1 cellular context compared by ENCODE assay signal in genomic region chr14:34437729-34438080, GRCh38.
TF ChIP-seq lines count a peak whose summit lies in the region.

No MANE protein-coding gene starts in this region.

TF ChIP-seq in HepG2, 621 proteins besides CTCF, POLR2A, EP300 and RAD21 (continued from another document):
- TF ChIP-seq ZHX2 (IDR thresholded peaks at IDR 0.05; ENCODE audit: low read depth) (no peak), ZHX2 (CRISPR knock-in tag; IDR thresholded peaks at IDR 0.05; ENCODE audit: borderline replicate concordance) (no peak), ZNF33A (CRISPR knock-in tag; IDR thresholded peaks at IDR 0.05; ENCODE audit: borderline replicate concordance) (0 out of 2 replicates have a peak, but pooled peaks have one; percentile 22), TP53 (CRISPR knock-in tag; conservative IDR thresholded peaks at IDR 0.05) (no peak), ZMYM3 (CRISPR knock-in tag; IDR thresholded peaks at IDR 0.05) (0 out of 2 replicates have a peak, but pooled peaks have one; percentile 38), ZNF121 (CRISPR knock-in tag; IDR thresholded peaks at IDR 0.05) (peak; percentile 97), CBFB (CRISPR knock-in tag; IDR thresholded peaks at IDR 0.05) (no peak), TBP (CRISPR knock-in tag; IDR thresholded peaks at IDR 0.05) (no peak), TFAP4 (IDR thresholded peaks at IDR 0.05; ENCODE audit: borderline replicate concordance, low read depth) (0 out of 2 replicates have a peak, but pooled peaks have one; percentile 7), ELF3 (CRISPR knock-in tag; IDR thresholded peaks at IDR 0.05) (no peak), ZNF34 (CRISPR knock-in tag; IDR thresholded peaks at IDR 0.05; ENCODE audit: borderline replicate concordance) (0 out of 2 replicates have a peak, but pooled peaks have one; percentile 52), ZNF770 (CRISPR knock-in tag; IDR thresholded peaks at IDR 0.05) (peak; percentile 92), HNF4A (CRISPR knock-in tag; IDR thresholded peaks at IDR 0.05) (no peak), ATF7 (IDR thresholded peaks at IDR 0.05) (no peak), ATF7 (CRISPR knock-in tag; IDR thresholded peaks at IDR 0.05) (0 out of 2 replicates have a peak, but pooled peaks have one; percentile 58), ZNF451 (CRISPR knock-in tag; IDR thresholded peaks at IDR 0.05) (no peak), TFE3 (CRISPR knock-in tag; IDR thresholded peaks at IDR 0.05) (0 out of 2 replicates have a peak, but pooled peaks have one; percentile 3), ZNF281 (CRISPR knock-in tag; IDR thresholded peaks at IDR 0.05; ENCODE audit: borderline replicate concordance) (0 out of 2 replicates have a peak, but pooled peaks have one; percentile 7), EHMT2 (IDR thresholded peaks at IDR 0.05; ENCODE audit: borderline replicate concordance, low read depth, low read length) (peak; percentile 6; the same call in 1 of the 2 replicates), ARNT (IDR thresholded peaks at IDR 0.05) (no peak), ZSCAN31 (CRISPR knock-in tag; IDR thresholded peaks at IDR 0.05; ENCODE audit: low read depth) (no peak), ETS1 (CRISPR knock-in tag; IDR thresholded peaks at IDR 0.05) (no peak), YEATS2 (CRISPR knock-in tag; IDR thresholded peaks at IDR 0.05; ENCODE audit: borderline replicate concordance) (0 out of 2 replicates have a peak, but pooled peaks have one; percentile 10), ZFP82 (CRISPR knock-in tag; IDR thresholded peaks at IDR 0.05; ENCODE audit: borderline replicate concordance) (no peak), NR2F6 (IDR thresholded peaks at IDR 0.05) (0 out of 2 replicates have a peak, but pooled peaks have one; percentile 21), NR2F6 (CRISPR knock-in tag; IDR thresholded peaks at IDR 0.05) (no peak), TCF12 (IDR thresholded peaks at IDR 0.05) (no peak), TCF12 (CRISPR knock-in tag; IDR thresholded peaks at IDR 0.05) (no peak), HOXD1 (CRISPR knock-in tag; IDR thresholded peaks at IDR 0.05) (0 out of 2 replicates have a peak, but pooled peaks have one; percentile 27), MXD3 (CRISPR knock-in tag; IDR thresholded peaks at IDR 0.05) (0 out of 2 replicates have a peak, but pooled peaks have one; percentile 22), NR2F2 (IDR thresholded peaks at IDR 0.05; ENCODE audit: borderline replicate concordance, low read depth) (no peak), RCOR2 (CRISPR knock-in tag; IDR thresholded peaks at IDR 0.05) (0 out of 2 replicates have a peak, but pooled peaks have one; percentile 9), NR2C2 (CRISPR knock-in tag; IDR thresholded peaks at IDR 0.05; ENCODE audit: borderline replicate concordance) (0 out of 2 replicates have a peak, but pooled peaks have one; percentile 30), ZC3H13 (CRISPR knock-in tag; IDR thresholded peaks at IDR 0.05) (no peak), ZNF431 (CRISPR knock-in tag; IDR thresholded peaks at IDR 0.05; ENCODE audit: borderline replicate concordance, low read depth) (no peak), FOXM1 (CRISPR knock-in tag; IDR thresholded peaks at IDR 0.05) (no peak), ZNF792 (CRISPR knock-in tag; IDR thresholded peaks at IDR 0.05) (no peak; the same call in 1 of the 2 replicates), ZNF607 (CRISPR knock-in tag; IDR thresholded peaks at IDR 0.05; ENCODE audit: borderline replicate concordance) (no peak), KDM3A (CRISPR knock-in tag; IDR thresholded peaks at IDR 0.05; ENCODE audit: low read depth) (0 out of 2 replicates have a peak, but pooled peaks have one; percentile 7), ZNF512 (CRISPR knock-in tag; IDR thresholded peaks at IDR 0.05) (no peak), NRL (CRISPR knock-in tag; IDR thresholded peaks at IDR 0.05; ENCODE audit: borderline replicate concordance) (no peak)
